ENCODE assay signal across 8 cellular contexts in the genomic region with DNA sequence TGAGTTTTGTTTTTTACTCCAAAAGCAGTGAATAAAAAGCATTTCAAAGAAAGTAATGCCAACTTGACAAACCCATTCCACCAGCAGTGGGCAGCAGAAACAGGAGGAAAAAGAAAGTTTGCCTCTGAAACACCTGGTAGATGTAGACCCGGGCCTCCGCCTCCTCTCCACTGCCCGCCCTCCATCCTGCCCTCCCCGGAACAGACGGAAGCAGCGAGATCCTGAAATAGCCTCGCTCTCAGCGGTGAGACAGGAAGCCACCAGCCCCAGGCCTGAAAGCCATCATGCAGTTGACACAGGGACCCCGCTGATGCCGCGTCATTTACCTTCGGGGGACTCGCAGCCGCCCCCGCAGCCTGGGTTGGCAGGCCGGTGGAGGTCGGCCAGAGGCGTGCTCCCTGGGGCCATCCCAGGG.
DNase-seq lines count a peak whose midpoint lies in the region; ATAC-seq and TF ChIP-seq lines count a peak whose summit lies in the region.

No MANE protein-coding gene starts in this region.

- peaks cover 23% of the 10 kb centered on the region for H3K4me1 Mint-ChIP-seq in activated naive CD8-positive, alpha-beta T cell treated with anti-CD3 and anti-CD28 coated beads, Interleukin-2, amount 10 ng/mL, durations not matched to agents 7 days and 5 days

- H3K9me3 ChIP-seq in RWPE2 (ENCODE audit: severe bottlenecking): no peaks in the 10 kb centered on the region
- H3K9me3 ChIP-seq in thoracic aorta: no peaks in the 10 kb centered on the region

- peak overlapping the region; percentile 82 for H3K27ac Mint-ChIP-seq in activated naive CD8-positive, alpha-beta T cell treated with anti-CD3 and anti-CD28 coated beads, Interleukin-2, amount 10 ng/mL, durations not matched to agents 7 days and 5 days

- no peaks in the 10 kb centered on the region for H3K4me1 ChIP-seq in RWPE2 (ENCODE audit: insufficient read depth, poor library complexity, severe bottlenecking)
- no peaks in the 10 kb centered on the region for H3K4me1 ChIP-seq in thoracic aorta (ENCODE audit: control insufficient read depth in 1 of 2, low read depth in 2 of 2)

- no peaks in the 10 kb centered on the region for H3K36me3 Mint-ChIP-seq in activated naive CD8-positive, alpha-beta T cell treated with anti-CD3 and anti-CD28 coated beads, Interleukin-2, amount 10 ng/mL, durations not matched to agents 7 days and 5 days

- POLR2A ChIA-PET in activated naive CD8-positive, alpha-beta T cell treated with anti-CD3 and anti-CD28 coated beads, Interleukin-2, amount 10 ng/mL, durations not matched to agents 7 days and 5 days (lab: Charles Lee): interaction anchor here (1.6 kb wide), 1 partner anchor 22 kb away, joined by 7 read pairs; no protein-coding TSS in a partner anchor

- DNase-seq in NCI-H2107 treated with DMSO at 0.1 percent for 48 hours (lab: John Stamatoyannopoulos, UW; ENCODE audit: unreplicated experiment): peak; percentile 12
- no peak for DNase-seq in NCI-H2107 (lab: John Stamatoyannopoulos, UW)
- peak; percentile 45 for DNase-seq in RWPE2 (ENCODE audit: low spot score)
- DNase-seq in activated naive CD8-positive, alpha-beta T cell treated with anti-CD3 and anti-CD28 coated beads, Interleukin-2, amount 10 ng/mL, durations not matched to agents 7 days and 5 days: peak; percentile 77
- peak; percentile 49 for DNase-seq in mucosa of gallbladder (ENCODE audit: low spot score)
- no peak for DNase-seq in thoracic aorta (ENCODE audit: low spot score)
- no peak for DNase-seq in COLO668 (lab: John Stamatoyannopoulos, UW; ENCODE audit: unreplicated experiment)

- H3K27ac ChIP-seq in RWPE2 (ENCODE audit: poor library complexity, severe bottlenecking): no peak overlapping the region
- no peak overlapping the region for H3K27ac ChIP-seq in thoracic aorta

- H3K27me3 Mint-ChIP-seq in activated naive CD8-positive, alpha-beta T cell treated with anti-CD3 and anti-CD28 coated beads, Interleukin-2, amount 10 ng/mL, durations not matched to agents 7 days and 5 days: no peaks in the 10 kb centered on the region

- H3K4me3 ChIP-seq in RWPE2 (ENCODE audit: severe bottlenecking) (no peak overlapping the region), thoracic aorta (peak overlapping the region; percentile 36)

- H3K27me3 ChIP-seq in RWPE2 (ENCODE audit: insufficient read depth, poor library complexity, severe bottlenecking): peaks cover 33% of the 10 kb centered on the region
- no peaks in the 10 kb centered on the region for H3K27me3 ChIP-seq in thoracic aorta (replicated peaks; ENCODE audit: insufficient read depth)

- H3K4me3 Mint-ChIP-seq in activated naive CD8-positive, alpha-beta T cell treated with anti-CD3 and anti-CD28 coated beads, Interleukin-2, amount 10 ng/mL, durations not matched to agents 7 days and 5 days: peak overlapping the region; percentile 61

- ATAC-seq in HG02943 (IDR thresholded peaks at IDR 0.05; ENCODE audit: low read depth, unreplicated experiment) (peak; percentile 93), RWPE2 (ENCODE audit: low read depth) (peak; percentile 49; the same call in 1 of the 3 replicates), thoracic aorta (ENCODE audit: insufficient number of reproducible peaks, low FRiP score, low read depth) (no peak)
- ATAC-seq in activated naive CD8-positive, alpha-beta T cell treated with anti-CD3 and anti-CD28 coated beads, Interleukin-2, amount 10 ng/mL, durations not matched to agents 7 days and 5 days (ENCODE audit: low read depth): peak; percentile 100

- H3K36me3 ChIP-seq in RWPE2 (ENCODE audit: low read depth) (no peaks in the 10 kb centered on the region), thoracic aorta (no peaks in the 10 kb centered on the region)

- no peaks in the 10 kb centered on the region for H3K9me3 Mint-ChIP-seq in activated naive CD8-positive, alpha-beta T cell treated with anti-CD3 and anti-CD28 coated beads, Interleukin-2, amount 10 ng/mL, durations not matched to agents 7 days and 5 days

- TF ChIP-seq CTCF in RWPE2 (IDR thresholded peaks at IDR 0.05; ENCODE audit: poor library complexity, severe bottlenecking) (no peak), thoracic aorta (IDR thresholded peaks at IDR 0.05) (peak; percentile 8)

Comparison
In these comparisons a context has a peak if more than half of its experiments do, and no peak if none do; other contexts are left out.
1. DNase-seq: peak in NCI-H2107 treated with DMSO at 0.1 percent for 48 hours (single experiment), RWPE2 (single experiment), activated naive CD8-positive, alpha-beta T cell treated with anti-CD3 and anti-CD28 coated beads, Interleukin-2, amount 10 ng/mL, durations not matched to agents 7 days and 5 days (single experiment) and mucosa of gallbladder (single experiment); none in NCI-H2107 (single experiment), thoracic aorta (single experiment) and COLO668 (single experiment).